ENCODE assay signal across 9 cellular contexts in genomic region chr6:134170844-134171243, GRCh38.
DNase-seq lines count a peak whose midpoint lies in the region; ATAC-seq and TF ChIP-seq lines count a peak whose summit lies in the region.
"Had no signal": no experiment of that assay in that cellular context is flagged by ENCODE, and none has a peak within 500 bp of the region (broad histone marks: within the 10 kb centered on the region; RNA-seq: fewer than 3 reads in every experiment).

No MANE protein-coding gene starts in this region.

- peak; percentile 17 for TF ChIP-seq CTCF in AG09309 (IDR thresholded peaks at IDR 0.05; ENCODE audit: control insufficient read depth, insufficient read depth, low read depth, low read length, missing control alignments)

- peak overlapping the region in 7 of 10 donors; percentile 19 to 81 (median 53) for H3K27ac Mint-ChIP-seq in naive thymus-derived CD8-positive, alpha-beta T cell

- H3K4me1 Mint-ChIP-seq in naive thymus-derived CD8-positive, alpha-beta T cell: peaks cover 18 to 59% (median 49%) of the 10 kb centered on the region in 4 donors

- DNase-seq in AG09309 (ENCODE audit: low read depth) (no peak), NCI-H82 treated with DMSO at 0.1 percent for 48 hours (lab: John Stamatoyannopoulos, UW; ENCODE audit: unreplicated experiment) (peak; percentile 97), dermis blood vessel endothelial cell (peak; percentile 46), NCI-H2081 (lab: John Stamatoyannopoulos, UW) (no peak), NCI-H748 treated with DMSO at 0.1 percent for 48 hours (lab: John Stamatoyannopoulos, UW) (no peak), left colon (no peak)
- DNase-seq in naive thymus-derived CD8-positive, alpha-beta T cell: no peak
- DNase-seq: DMS79 had no signal

- intact Hi-C loops in left colon (cut with DNase I, micrococcal nuclease): loop anchor here in 1 of 2 donors (5.0 kb wide), 1 partner anchor 651 kb away; no protein-coding TSS in a partner anchor

- H3K4me3 Mint-ChIP-seq in naive thymus-derived CD8-positive, alpha-beta T cell: peak overlapping the region in 6 of 10 donors; percentile 30 to 98 (median 54)

- peaks cover 4 to 71% (median 35%) of the 10 kb centered on the region in 3 donors for H3K36me3 Mint-ChIP-seq in naive thymus-derived CD8-positive, alpha-beta T cell

- H3K9me3 Mint-ChIP-seq in naive thymus-derived CD8-positive, alpha-beta T cell: no peaks in the 10 kb centered on the region

- no peaks in the 10 kb centered on the region for H3K27me3 Mint-ChIP-seq in naive thymus-derived CD8-positive, alpha-beta T cell

- no peak for ATAC-seq in naive thymus-derived CD8-positive, alpha-beta T cell
- ATAC-seq in left colon: no peak
- ATAC-seq in HG02884 (IDR thresholded peaks at IDR 0.05; ENCODE audit: unreplicated experiment): no peak

- POLR2A ChIA-PET in naive thymus-derived CD8-positive, alpha-beta T cell (lab: Charles Lee): interaction anchor here (0.6 kb wide), 1 partner anchor 1523 kb away, joined by 3 read pairs; no protein-coding TSS in a partner anchor

- peak overlapping the region; percentile 24 for H3K4me3 ChIP-seq in AG09309 (ENCODE audit: control insufficient read depth, low read depth, low read length)

Comparison
In these comparisons a context has a peak if more than half of its experiments do, and no peak if none do; other contexts are left out.
1. DNase-seq: peak in NCI-H82 treated with DMSO at 0.1 percent for 48 hours (single experiment) and dermis blood vessel endothelial cell (single experiment); none in AG09309 (single experiment), naive thymus-derived CD8-positive, alpha-beta T cell (0 of 10), NCI-H2081 (0 of 2), NCI-H748 treated with DMSO at 0.1 percent for 48 hours (single experiment) and left colon (0 of 2).